9 cellular contexts compared by ENCODE assay signal in the genomic region with DNA sequence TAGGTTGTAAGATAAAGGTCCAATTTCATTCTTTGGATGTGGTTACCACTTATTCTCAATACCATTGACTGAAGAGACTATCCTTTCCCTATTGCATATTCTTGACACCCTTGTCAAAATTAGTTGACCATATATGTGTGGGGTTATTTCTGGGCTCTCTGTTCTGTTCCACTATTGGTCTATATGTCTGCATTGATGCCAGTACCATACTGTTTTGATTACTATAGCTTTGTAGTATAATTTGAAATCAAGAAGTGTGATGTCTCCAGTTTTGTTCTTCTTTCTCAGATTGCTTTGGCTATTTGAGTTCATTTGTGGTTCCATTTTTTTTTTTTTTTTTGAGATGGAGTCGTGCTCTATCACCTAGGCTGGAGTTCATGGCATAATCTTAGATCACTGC. TPM values are rescaled to one million over a fixed set of nuclear protein-coding genes. Genes with fewer than 3 reads are reported as not detected.
"Had no signal": no experiment of that assay in that cellular context is flagged by ENCODE, and none has a peak within 500 bp of the region (broad histone marks: within the 10 kb centered on the region; RNA-seq: fewer than 3 reads in every experiment).

No MANE protein-coding gene starts in this region.

- ATAC-seq: GM12878 had no signal

- DNase-seq: GDM1, GF-D8 had no signal

- H3K4me3 ChIP-seq: GM12878 had no signal

- FAIRE-seq: G401.6, GM12878, GM12891, GM12892, GM18507, GM19239 had no signal

RNA-seq across cellular contexts. Expression of gene RAET1E, which starts 25.7 kb away (rescaled TPM):
- total RNA-seq: G401, GM12878 had no signal
- polyA plus RNA-seq: GM12878 had no signal

RNA-seq across cellular contexts. Expression of gene RAET1G, which starts 50.7 kb away (rescaled TPM):
- total RNA-seq: G401, GM12878 had no signal
- polyA plus RNA-seq: GM12878 had no signal
